Comparison of ENCODE assay signal across 22 cellular contexts in the genomic region with DNA sequence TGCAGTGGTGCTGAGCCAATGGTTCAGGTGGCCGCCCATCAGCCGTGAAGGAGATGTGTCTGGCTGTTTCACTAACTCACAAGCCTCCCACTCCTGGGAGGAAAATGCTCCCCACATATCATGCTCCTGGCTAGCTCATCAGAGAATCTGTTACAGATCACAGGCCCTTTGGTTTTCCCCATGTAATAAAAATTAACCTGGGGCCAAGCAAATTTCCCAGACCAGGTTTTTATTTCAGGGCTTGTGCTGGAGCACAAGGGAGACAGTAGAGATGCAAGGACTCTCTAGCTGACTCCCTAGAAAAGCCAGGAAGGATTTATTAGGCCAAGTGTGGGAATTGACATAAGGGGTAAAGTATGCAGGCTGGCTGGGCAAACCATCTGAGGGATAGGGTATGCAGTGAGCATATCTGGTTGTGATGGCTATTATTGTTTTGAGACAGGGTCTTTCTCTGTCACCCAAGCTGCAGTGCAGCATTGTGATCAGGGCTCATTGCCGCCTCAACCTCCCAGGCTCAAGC. TPM values are rescaled to one million over a fixed set of nuclear protein-coding genes. Genes with fewer than 3 reads are reported as not detected.
"Had no signal": no experiment of that assay in that cellular context is flagged by ENCODE, and none has a peak within 500 bp of the region (broad histone marks: within the 10 kb centered on the region; RNA-seq: fewer than 3 reads in every experiment).

No MANE protein-coding gene starts in this region.

- FAIRE-seq: endothelial cell of umbilical vein had no signal

- H3K4me3 ChIP-seq: colonic mucosa, heart right ventricle, ovary, smooth muscle cell, suprapubic skin, thyroid gland, upper lobe of left lung, uterus had no signal

- H3K4me1 ChIP-seq: colonic mucosa, heart right ventricle, suprapubic skin, uterus had no signal

- H3K4me3 Mint-ChIP-seq: endodermal cell, natural killer cell, neural crest cell had no signal

- H3K36me3 ChIP-seq: colonic mucosa, heart right ventricle, ovary, suprapubic skin, thyroid gland, upper lobe of left lung, uterus had no signal

- ATAC-seq: heart right ventricle, left cardiac atrium, natural killer cell, right cardiac atrium had no signal

- H3K27ac Mint-ChIP-seq: endodermal cell, natural killer cell had no signal

- H3K9me3 Mint-ChIP-seq: neural crest cell had no signal

- H3K9me3 ChIP-seq: colonic mucosa, ovary, suprapubic skin, thyroid gland, uterus had no signal

- H3K4me2 ChIP-seq: smooth muscle cell had no signal

- H3K27me3 ChIP-seq: colonic mucosa, heart right ventricle, ovary, suprapubic skin, thyroid gland, upper lobe of left lung, uterus had no signal

- DNase-seq: colonic mucosa; dermis blood vessel endothelial cell; effector CD4-positive, alpha-beta T cell; endodermal cell; erythroblast; foreskin melanocyte; heart right ventricle; islet precursor cell; left cardiac atrium; mesendoderm; natural killer cell; ovary; right cardiac atrium; stimulated activated CD4-positive, alpha-beta T cell treated with anti-CD3 and anti-CD28 coated beads, Interleukin-2, amount 100 ng/mL, for 48 hours; stimulated activated naive CD4-positive, alpha-beta T cell treated with Interleukin-2 at 50 U/mL for 16 hours; thyroid gland; upper lobe of left lung; uterus had no signal

- H3K4me1 Mint-ChIP-seq: natural killer cell, neural crest cell had no signal

- H3K36me3 Mint-ChIP-seq: natural killer cell had no signal

- H3K27ac ChIP-seq: colonic mucosa, heart right ventricle, ovary, suprapubic skin, thyroid gland, upper lobe of left lung, uterus had no signal

RNA-seq across cellular contexts. Expression of a gene that starts 40.6 kb away (rescaled TPM):
- total RNA-seq: endothelial cell of umbilical vein had no signal
- polyA plus RNA-seq: smooth muscle cell had no signal
